1 cellular context compared by ENCODE assay signal in genomic region chr2:231052494-231053451, GRCh38.
TF ChIP-seq lines count a peak whose summit lies in the region.

No MANE protein-coding gene starts in this region.

TF ChIP-seq in HEK293, 187 proteins besides CTCF, POLR2A, EP300 and RAD21 (continued from another document and continues in another):
- TF ChIP-seq ZNF660 (tag by site-specific recombination; IDR thresholded peaks at IDR 0.05) (no peak; the same call in none of the 2 replicates), ATF2 (tag by site-specific recombination; IDR thresholded peaks at IDR 0.05; ENCODE audit: low read depth) (no peak), ZBTB8A (tag by site-specific recombination; IDR thresholded peaks at IDR 0.05) (peak; percentile 99), ZNF214 (tag by site-specific recombination; IDR thresholded peaks at IDR 0.05; ENCODE audit: borderline replicate concordance) (no peak), ZFHX2 (tag by site-specific recombination; conservative IDR thresholded peaks at IDR 0.05) (no peak), GLIS1 (tag by site-specific recombination; IDR thresholded peaks at IDR 0.05) (0 out of 2 replicates have a peak, but pooled peaks have one; percentile 17), SP2 (tag by site-specific recombination; IDR thresholded peaks at IDR 0.05) (peak; percentile 61), ZNF707 (tag by site-specific recombination; IDR thresholded peaks at IDR 0.05) (no peak), ZNF501 (tag by site-specific recombination; IDR thresholded peaks at IDR 0.05) (peak; percentile 55; the same call in 1 of the 2 replicates), ZNF221 (tag by site-specific recombination; IDR thresholded peaks at IDR 0.05; ENCODE audit: borderline replicate concordance) (no peak), ZNF366 (tag by site-specific recombination; conservative IDR thresholded peaks at IDR 0.05) (no peak), ZBTB7A (tag by site-specific recombination; IDR thresholded peaks at IDR 0.05; ENCODE audit: low read depth) (no peak), ZNF610 (tag by site-specific recombination; IDR thresholded peaks at IDR 0.05; ENCODE audit: borderline replicate concordance) (no peak), ZSCAN23 (tag by site-specific recombination; IDR thresholded peaks at IDR 0.05) (no peak), KLF9 (tag by site-specific recombination; IDR thresholded peaks at IDR 0.05; ENCODE audit: low read depth) (no peak), SP7 (tag by site-specific recombination; IDR thresholded peaks at IDR 0.05) (peak; percentile 51; the same call in 1 of the 2 replicates), ZSCAN30 (tag by site-specific recombination; IDR thresholded peaks at IDR 0.05) (peak; percentile 71; the same call in 1 of the 2 replicates), ZNF664 (tag by site-specific recombination; IDR thresholded peaks at IDR 0.05) (peak; percentile 71), ZNF23 (tag by site-specific recombination; IDR thresholded peaks at IDR 0.05; ENCODE audit: borderline replicate concordance) (no peak), ZNF473 (tag by site-specific recombination; IDR thresholded peaks at IDR 0.05) (no peak), ZNF488 (tag by site-specific recombination; IDR thresholded peaks at IDR 0.05) (no peak), ZNF791 (tag by site-specific recombination; IDR thresholded peaks at IDR 0.05) (no peak), ZNF560 (tag by site-specific recombination; IDR thresholded peaks at IDR 0.05; ENCODE audit: borderline replicate concordance) (no peak), ZSCAN5A (tag by site-specific recombination; IDR thresholded peaks at IDR 0.05) (no peak), ZBTB20 (tag by site-specific recombination; IDR thresholded peaks at IDR 0.05) (peak; percentile 88), ZNF548 (tag by site-specific recombination; IDR thresholded peaks at IDR 0.05) (no peak), RBAK (tag by site-specific recombination; IDR thresholded peaks at IDR 0.05) (no peak), GLI4 (tag by site-specific recombination; IDR thresholded peaks at IDR 0.05) (no peak), ZNF394 (tag by site-specific recombination; IDR thresholded peaks at IDR 0.05; ENCODE audit: borderline replicate concordance) (peak; percentile 52; the same call in 1 of the 2 replicates), ZNF138 (tag by site-specific recombination; IDR thresholded peaks at IDR 0.05; ENCODE audit: borderline replicate concordance) (no peak), PRDM4 (tag by site-specific recombination; IDR thresholded peaks at IDR 0.05) (no peak), SCRT2 (tag by site-specific recombination; IDR thresholded peaks at IDR 0.05) (no peak), ZNF239 (tag by site-specific recombination; IDR thresholded peaks at IDR 0.05) (no peak), ZNF623 (tag by site-specific recombination; IDR thresholded peaks at IDR 0.05) (no peak), ZNF266 (tag by site-specific recombination; IDR thresholded peaks at IDR 0.05; ENCODE audit: low read depth) (no peak), ZNF558 (tag by site-specific recombination; IDR thresholded peaks at IDR 0.05) (no peak), TRIM28 (IDR thresholded peaks at IDR 0.05; ENCODE audit: borderline replicate concordance, low read length) (peak; percentile 74; the same call in 1 of the 2 replicates), KLF16 (tag by site-specific recombination; IDR thresholded peaks at IDR 0.05) (peak; percentile 50; the same call in 1 of the 2 replicates), ZNF704 (tag by site-specific recombination; IDR thresholded peaks at IDR 0.05) (no peak), ZNF624 (tag by site-specific recombination; IDR thresholded peaks at IDR 0.05) (no peak), ZNF148 (tag by site-specific recombination; IDR thresholded peaks at IDR 0.05; ENCODE audit: borderline replicate concordance) (no peak), ZNF146 (tag by site-specific recombination; IDR thresholded peaks at IDR 0.05) (no peak), ZNF398 (tag by site-specific recombination; IDR thresholded peaks at IDR 0.05) (no peak)
- TF ChIP-seq, protein P1, sequence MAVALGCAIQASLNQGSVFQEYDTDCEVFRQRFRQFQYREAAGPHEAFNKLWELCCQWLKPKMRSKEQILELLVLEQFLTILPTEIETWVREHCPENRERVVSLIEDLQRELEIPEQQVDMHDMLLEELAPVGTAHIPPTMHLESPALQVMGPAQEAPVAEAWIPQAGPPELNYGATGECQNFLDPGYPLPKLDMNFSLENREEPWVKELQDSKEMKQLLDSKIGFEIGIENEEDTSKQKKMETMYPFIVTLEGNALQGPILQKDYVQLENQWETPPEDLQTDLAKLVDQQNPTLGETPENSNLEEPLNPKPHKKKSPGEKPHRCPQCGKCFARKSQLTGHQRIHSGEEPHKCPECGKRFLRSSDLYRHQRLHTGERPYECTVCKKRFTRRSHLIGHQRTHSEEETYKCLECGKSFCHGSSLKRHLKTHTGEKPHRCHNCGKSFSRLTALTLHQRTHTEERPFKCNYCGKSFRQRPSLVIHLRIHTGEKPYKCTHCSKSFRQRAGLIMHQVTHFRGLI (tag by site-specific recombination; IDR thresholded peaks at IDR 0.05) = no peak
- TF ChIP-seq, protein P2, sequence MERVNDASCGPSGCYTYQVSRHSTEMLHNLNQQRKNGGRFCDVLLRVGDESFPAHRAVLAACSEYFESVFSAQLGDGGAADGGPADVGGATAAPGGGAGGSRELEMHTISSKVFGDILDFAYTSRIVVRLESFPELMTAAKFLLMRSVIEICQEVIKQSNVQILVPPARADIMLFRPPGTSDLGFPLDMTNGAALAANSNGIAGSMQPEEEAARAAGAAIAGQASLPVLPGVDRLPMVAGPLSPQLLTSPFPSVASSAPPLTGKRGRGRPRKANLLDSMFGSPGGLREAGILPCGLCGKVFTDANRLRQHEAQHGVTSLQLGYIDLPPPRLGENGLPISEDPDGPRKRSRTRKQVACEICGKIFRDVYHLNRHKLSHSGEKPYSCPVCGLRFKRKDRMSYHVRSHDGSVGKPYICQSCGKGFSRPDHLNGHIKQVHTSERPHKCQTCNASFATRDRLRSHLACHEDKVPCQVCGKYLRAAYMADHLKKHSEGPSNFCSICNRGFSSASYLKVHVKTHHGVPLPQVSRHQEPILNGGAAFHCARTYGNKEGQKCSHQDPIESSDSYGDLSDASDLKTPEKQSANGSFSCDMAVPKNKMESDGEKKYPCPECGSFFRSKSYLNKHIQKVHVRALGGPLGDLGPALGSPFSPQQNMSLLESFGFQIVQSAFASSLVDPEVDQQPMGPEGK (tag by site-specific recombination; IDR thresholded peaks at IDR 0.05) = no peak
- TF ChIP-seq, protein P3, sequence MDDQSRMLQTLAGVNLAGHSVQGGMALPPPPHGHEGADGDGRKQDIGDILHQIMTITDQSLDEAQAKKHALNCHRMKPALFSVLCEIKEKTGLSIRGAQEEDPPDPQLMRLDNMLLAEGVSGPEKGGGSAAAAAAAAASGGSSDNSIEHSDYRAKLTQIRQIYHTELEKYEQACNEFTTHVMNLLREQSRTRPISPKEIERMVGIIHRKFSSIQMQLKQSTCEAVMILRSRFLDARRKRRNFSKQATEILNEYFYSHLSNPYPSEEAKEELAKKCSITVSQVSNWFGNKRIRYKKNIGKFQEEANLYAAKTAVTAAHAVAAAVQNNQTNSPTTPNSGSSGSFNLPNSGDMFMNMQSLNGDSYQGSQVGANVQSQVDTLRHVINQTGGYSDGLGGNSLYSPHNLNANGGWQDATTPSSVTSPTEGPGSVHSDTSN (CRISPR knock-in tag; IDR thresholded peaks at IDR 0.05) = no peak
- TF ChIP-seq, protein P4, sequence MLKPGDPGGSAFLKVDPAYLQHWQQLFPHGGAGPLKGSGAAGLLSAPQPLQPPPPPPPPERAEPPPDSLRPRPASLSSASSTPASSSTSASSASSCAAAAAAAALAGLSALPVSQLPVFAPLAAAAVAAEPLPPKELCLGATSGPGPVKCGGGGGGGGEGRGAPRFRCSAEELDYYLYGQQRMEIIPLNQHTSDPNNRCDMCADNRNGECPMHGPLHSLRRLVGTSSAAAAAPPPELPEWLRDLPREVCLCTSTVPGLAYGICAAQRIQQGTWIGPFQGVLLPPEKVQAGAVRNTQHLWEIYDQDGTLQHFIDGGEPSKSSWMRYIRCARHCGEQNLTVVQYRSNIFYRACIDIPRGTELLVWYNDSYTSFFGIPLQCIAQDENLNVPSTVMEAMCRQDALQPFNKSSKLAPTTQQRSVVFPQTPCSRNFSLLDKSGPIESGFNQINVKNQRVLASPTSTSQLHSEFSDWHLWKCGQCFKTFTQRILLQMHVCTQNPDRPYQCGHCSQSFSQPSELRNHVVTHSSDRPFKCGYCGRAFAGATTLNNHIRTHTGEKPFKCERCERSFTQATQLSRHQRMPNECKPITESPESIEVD (tag by site-specific recombination; IDR thresholded peaks at IDR 0.05) = no peak
